Comparison of ENCODE assay signal across 9 cellular contexts in genomic region chr20:56995635-56996075, GRCh38.
A peak's percentile ranks its signal among the peaks of the same experiment; 100 is the strongest.
DNase-seq lines count a peak whose midpoint lies in the region; FAIRE-seq and TF ChIP-seq lines count a peak whose summit lies in the region.
"Had no signal": no experiment of that assay in that cellular context is flagged by ENCODE, and none has a peak within 500 bp of the region (broad histone marks: within the 10 kb centered on the region; RNA-seq: fewer than 3 reads in every experiment).

No MANE protein-coding gene starts in this region.

- H3K27ac ChIP-seq in 22Rv1 = no peak overlapping the region

- DNase-seq in ELR (ENCODE audit: low read depth) (peak; percentile 46), OCI-M1 (lab: John Stamatoyannopoulos, UW) (peak; percentile 5), fibroblast of mammary gland (ENCODE audit: low read depth) (peak; percentile 2), CD1c-positive myeloid dendritic cell (ENCODE audit: extremely low spot score) (no peak), NCI-H2029 treated with DMSO at 0.1 percent for 48 hours (lab: John Stamatoyannopoulos, UW) (no peak), RCC 7860 (ENCODE audit: low spot score) (no peak)
- no peak for DNase-seq in central memory CD4-positive, alpha-beta T cell
- DNase-seq: NCI-H446 had no signal

- TF ChIP-seq CTCF in 22Rv1 (IDR thresholded peaks at IDR 0.05) (peak; percentile 71), fibroblast of mammary gland (conservative IDR thresholded peaks at IDR 0.05; ENCODE audit: control insufficient read depth, insufficient read depth, low read depth, low read length) (peak; percentile 42)

- H3K4me3 ChIP-seq in fibroblast of mammary gland (ENCODE audit: control insufficient read depth, low read depth, low read length) = no peak overlapping the region

- no peak for FAIRE-seq in RCC 7860 (lab: Jason Lieb, UNC)

Comparison
In these comparisons a context has a peak if more than half of its experiments do, and no peak if none do; other contexts are left out.
1. DNase-seq: peak in ELR (single experiment), OCI-M1 (single experiment) and fibroblast of mammary gland (single experiment); none in central memory CD4-positive, alpha-beta T cell (single experiment), CD1c-positive myeloid dendritic cell (single experiment), NCI-H2029 treated with DMSO at 0.1 percent for 48 hours (single experiment) and RCC 7860 (single experiment).